1 cellular context compared by ENCODE assay signal in genomic region chr19:7986321-7987083, GRCh38.
TF ChIP-seq lines count a peak whose summit lies in the region.

No MANE protein-coding gene starts in this region.

TF ChIP-seq in SK-N-SH, 30 proteins besides CTCF, POLR2A, EP300 and RAD21 (continued from another document):
- TF ChIP-seq ZBTB33 (IDR thresholded peaks at IDR 0.05; ENCODE audit: borderline replicate concordance, low read depth), result no peak
